ENCODE assay signal across 8 cellular contexts in genomic region chr6:37155394-37156312, GRCh38. TPM values are rescaled to one million over a fixed set of nuclear protein-coding genes. Genes with fewer than 3 reads are reported as not detected.
A peak's percentile ranks its signal among the peaks of the same experiment; 100 is the strongest.
DNase-seq lines count a peak whose midpoint lies in the region; ATAC-seq lines count a peak whose summit lies in the region.

No MANE protein-coding gene starts in this region.

- no peaks in the 10 kb centered on the region for H3K4me1 Mint-ChIP-seq in immature natural killer cell

- peaks cover 0 to 1% (median 0%) of the 10 kb centered on the region in 3 donors for H3K36me3 Mint-ChIP-seq in immature natural killer cell

- H3K4me3 Mint-ChIP-seq in immature natural killer cell, result no peak overlapping the region

- ATAC-seq in HG03135 (IDR thresholded peaks at IDR 0.05; ENCODE audit: unreplicated experiment), result peak; percentile 84

- DNase-seq in DMS 273 (lab: John Stamatoyannopoulos, UW; ENCODE audit: unreplicated experiment) (peak; percentile 69), DMS 273 treated with DMSO at 0.1 percent for 48 hours (lab: John Stamatoyannopoulos, UW) (no peak), immature natural killer cell (no peak), NCI-H1417 treated with DMSO at 0.1 percent for 48 hours (lab: John Stamatoyannopoulos, UW) (no peak), SKM-1 (lab: John Stamatoyannopoulos, UW; ENCODE audit: unreplicated experiment) (no peak)
- peak; percentile 77 for DNase-seq in activated CD8-positive, alpha-beta memory T cell treated with anti-CD3 and anti-CD28 coated beads, Interleukin-2, amount 50 U/mL, for 48 hours
- peak; percentile 14 to 67 for DNase-seq in stimulated activated CD4-positive, alpha-beta T cell treated with anti-CD3 and anti-CD28 coated beads, Interleukin-12 subunit alpha, Interleukin-12 subunit beta, amount 100 ng/mL, for 24 hours (ENCODE audit: low read depth in 2 of 2)

- H3K9me3 Mint-ChIP-seq in immature natural killer cell, result no peaks in the 10 kb centered on the region

- H3K27ac Mint-ChIP-seq in immature natural killer cell, result no peak overlapping the region

- H3K27me3 Mint-ChIP-seq in immature natural killer cell (ENCODE audit: low read depth in 3 of 3), result peaks cover 0 to 4% (median 1%) of the 10 kb centered on the region in 3 donors

RNA-seq across cellular contexts. Expression of gene PIM1, which starts 14.3 kb away (rescaled TPM):
- 100 to 1,000 TPM in 2 of 3 donors, 10 to 100 TPM in 1; 90.5 to 197 (median 117) TPM for polyA plus RNA-seq in immature natural killer cell

Comparison
In these comparisons a context has a peak if more than half of its experiments do, and no peak if none do; other contexts are left out.
1. DNase-seq: peak in DMS 273 (single experiment), activated CD8-positive, alpha-beta memory T cell treated with anti-CD3 and anti-CD28 coated beads, Interleukin-2, amount 50 U/mL, for 48 hours (single experiment) and stimulated activated CD4-positive, alpha-beta T cell treated with anti-CD3 and anti-CD28 coated beads, Interleukin-12 subunit alpha, Interleukin-12 subunit beta, amount 100 ng/mL, for 24 hours (2 of 2); none in DMS 273 treated with DMSO at 0.1 percent for 48 hours (single experiment), immature natural killer cell (0 of 3), NCI-H1417 treated with DMSO at 0.1 percent for 48 hours (single experiment) and SKM-1 (single experiment).